1 cellular context compared by ENCODE assay signal in genomic region chr15:40437754-40438687, GRCh38.
TF ChIP-seq lines count a peak whose summit lies in the region.

No MANE protein-coding gene starts in this region.

TF ChIP-seq in GM23338, 12 proteins besides CTCF, POLR2A, EP300 and RAD21:
- TF ChIP-seq ZNF462 (CRISPR knock-in tag; IDR thresholded peaks at IDR 0.05) (no peak), CREB1 (CRISPR knock-in tag; IDR thresholded peaks at IDR 0.05; ENCODE audit: low read depth) (no peak)
